10 cellular contexts compared by ENCODE assay signal in genomic region chr15:89362203-89363101, GRCh38. TPM values are rescaled to one million over a fixed set of nuclear protein-coding genes. Genes with fewer than 3 reads are reported as not detected.
DNase-seq lines count a peak whose midpoint lies in the region; ATAC-seq and TF ChIP-seq lines count a peak whose summit lies in the region.
"Had no signal": no experiment of that assay in that cellular context is flagged by ENCODE, and none has a peak within 500 bp of the region (broad histone marks: within the 10 kb centered on the region; RNA-seq: fewer than 3 reads in every experiment).

No MANE protein-coding gene starts in this region.

- WGBS in gastroesophageal sphincter (ENCODE audit: low coverage in 1 of 2), 2 donors: 0% methylated on average over 1 of the region's 73 CpGs; no CpG with 5 or more reads in 1 of the 2 donors

- peaks cover 85% of the 10 kb centered on the region for H3K27me3 Mint-ChIP-seq in activated naive CD4-positive, alpha-beta T cell treated with anti-CD3 and anti-CD28 coated beads for 36 hours (ENCODE audit: low read depth)

- H2AFZ ChIP-seq in PC-9: no peak overlapping the region

- H3K27me3 ChIP-seq in PC-9 (ENCODE audit: insufficient read depth, low read depth) (peaks cover 79% of the 10 kb centered on the region), gastroesophageal sphincter (peaks cover 99% of the 10 kb centered on the region)

- H3K9me2 ChIP-seq in PC-9 (ENCODE audit: insufficient read depth): no peaks in the 10 kb centered on the region

- H3K79me2 ChIP-seq in PC-9 (ENCODE audit: low read depth): no peaks in the 10 kb centered on the region

- H3K4me1 ChIP-seq in PC-9 (replicated peaks; ENCODE audit: insufficient read depth) (no peaks in the 10 kb centered on the region), gastroesophageal sphincter (peaks cover 0 to 40% (median 18%) of the 10 kb centered on the region in 3 donors)

- CTCF ChIA-PET in activated naive CD4-positive, alpha-beta T cell treated with anti-CD3 and anti-CD28 coated beads for 36 hours (lab: Charles Lee): interaction anchor here (2.1 kb wide), 1 partner anchor 53 kb away, joined by 7 read pairs; no protein-coding TSS in a partner anchor
- CTCF ChIA-PET in PC-9 (lab: Charles Lee): no interaction called here

- H3K36me3 Mint-ChIP-seq in activated naive CD4-positive, alpha-beta T cell treated with anti-CD3 and anti-CD28 coated beads for 36 hours (ENCODE audit: low read depth): no peaks in the 10 kb centered on the region

- POLR2A ChIA-PET in PC-9 (lab: Charles Lee; ENCODE audit: unreplicated experiment): interaction anchor here (0.7 kb wide), 1 partner anchor 328 kb away, joined by 11 read pairs; the partner anchor contains the start of genes PEX11A and WDR93

- H3K27ac Mint-ChIP-seq in activated naive CD4-positive, alpha-beta T cell treated with anti-CD3 and anti-CD28 coated beads for 36 hours: no peak overlapping the region

- no peaks in the 10 kb centered on the region for H3K9me3 Mint-ChIP-seq in activated naive CD4-positive, alpha-beta T cell treated with anti-CD3 and anti-CD28 coated beads for 36 hours

- H3K27ac ChIP-seq in cingulate gyrus (ENCODE audit: low read depth, low read length): peak overlapping the region; percentile 75
- H3K27ac ChIP-seq in substantia nigra (ENCODE audit: low read depth, low read length, poor library complexity, severe bottlenecking): peak overlapping the region; percentile 32
- H3K27ac ChIP-seq in PC-9: no peak overlapping the region
- H3K27ac ChIP-seq in gastroesophageal sphincter: no peak overlapping the region
- H3K27ac ChIP-seq: BLaER1 treated with 17β-estradiol and CSF1 and Interleukin-3, amounts not matched to agents 10 nM and 100 nM; colonic mucosa had no signal

- no peak overlapping the region for H3K4me3 ChIP-seq in PC-9
- H3K4me3 ChIP-seq in gastroesophageal sphincter: peak overlapping the region in 1 of 2 donors; percentile 12
- H3K4me3 ChIP-seq: BLaER1 treated with 17β-estradiol and CSF1 and Interleukin-3, amounts not matched to agents 10 nM and 100 nM; colonic mucosa had no signal

- no peaks in the 10 kb centered on the region for H4K20me1 ChIP-seq in PC-9 (ENCODE audit: insufficient read depth)

- peaks cover 23% of the 10 kb centered on the region for H3K4me1 Mint-ChIP-seq in activated naive CD4-positive, alpha-beta T cell treated with anti-CD3 and anti-CD28 coated beads for 36 hours (ENCODE audit: low read depth)

- TF ChIP-seq EP300 in gastroesophageal sphincter (IDR thresholded peaks at IDR 0.05): no peak

- no peaks in the 10 kb centered on the region for H3K9me3 ChIP-seq in PC-9 (ENCODE audit: insufficient read depth, low read depth)
- H3K9me3 ChIP-seq in gastroesophageal sphincter: no peaks in the 10 kb centered on the region
- H3K9me3 ChIP-seq: colonic mucosa had no signal

- no peak for TF ChIP-seq CTCF in PC-9 (conservative IDR thresholded peaks at IDR 0.05)
- TF ChIP-seq CTCF in gastroesophageal sphincter (IDR thresholded peaks at IDR 0.05): no peak

- BruUV-seq in PC-9 (replicated peaks; lab: Mats Ljungman, UMichigan): no TSS peak

- H3K36me3 ChIP-seq in PC-9 (ENCODE audit: low read depth) (no peaks in the 10 kb centered on the region), gastroesophageal sphincter (no peaks in the 10 kb centered on the region)
- H3K36me3 ChIP-seq: BLaER1 treated with 17β-estradiol and CSF1 and Interleukin-3, amounts not matched to agents 10 nM and 100 nM; colonic mucosa had no signal

- TF ChIP-seq POLR2A in gastroesophageal sphincter (IDR thresholded peaks at IDR 0.05): no peak

- no peak overlapping the region for H3K4me2 ChIP-seq in PC-9

- intact Hi-C loops in activated naive CD4-positive, alpha-beta T cell treated with anti-CD3 and anti-CD28 coated beads for 36 hours (cut with micrococcal nuclease): no loop called here
- intact Hi-C loops in PC-9 (cut with micrococcal nuclease; ENCODE audit: unreplicated experiment): no loop called here

- H3K4me3 Mint-ChIP-seq in activated naive CD4-positive, alpha-beta T cell treated with anti-CD3 and anti-CD28 coated beads for 36 hours: no peak overlapping the region

- no peaks in the 10 kb centered on the region for H3F3A ChIP-seq in PC-9 (ENCODE audit: insufficient read depth, low read depth)

- no peak for ATAC-seq in stimulated activated naive CD8-positive, alpha-beta T cell treated with anti-CD3 and anti-CD28 coated beads, Interleukin-15, Interleukin-2, amounts not matched to agents 100 U/mL and 50 U/mL, for 24 hours
- no peak for ATAC-seq in gastroesophageal sphincter

- peak; percentile 24 for DNase-seq in activated naive CD4-positive, alpha-beta T cell treated with Interleukin-2 at 50 U/mL for 16 hours
- DNase-seq in activated naive CD4-positive, alpha-beta T cell treated with anti-CD3 and anti-CD28 coated beads for 36 hours: no peak
- DNase-seq in NCI-H524 (lab: John Stamatoyannopoulos, UW) (peak; percentile 80 to 82), substantia nigra (lab: John Stamatoyannopoulos, UW) (peak in 40 of 49 donors; percentile 28 to 91 (median 60)), PC-9 (no peak)
- no peak for DNase-seq in stimulated activated naive CD8-positive, alpha-beta T cell treated with anti-CD3 and anti-CD28 coated beads, Interleukin-15, Interleukin-2, amounts not matched to agents 100 U/mL and 50 U/mL, for 24 hours

RNA-seq across cellular contexts. Expression of gene POLG, which starts 27.8 kb away (rescaled TPM):
- 10 to 100 TPM; 93.0 to 96.5 TPM for total RNA-seq in activated naive CD4-positive, alpha-beta T cell treated with anti-CD3 and anti-CD28 coated beads for 36 hours
- total RNA-seq in PC-9 (2021) (43.6 and 63.9 TPM in 2 replicates), gastroesophageal sphincter (10 to 100 TPM; 40.5 to 57.3 (median 49.2) TPM)

Comparison
In these comparisons a context has a peak if more than half of its experiments do, and no peak if none do; other contexts are left out.
1. DNase-seq: peak in activated naive CD4-positive, alpha-beta T cell treated with Interleukin-2 at 50 U/mL for 16 hours (single experiment), NCI-H524 (2 of 2) and substantia nigra (40 of 49); none in activated naive CD4-positive, alpha-beta T cell treated with anti-CD3 and anti-CD28 coated beads for 36 hours (single experiment), stimulated activated naive CD8-positive, alpha-beta T cell treated with anti-CD3 and anti-CD28 coated beads, Interleukin-15, Interleukin-2, amounts not matched to agents 100 U/mL and 50 U/mL, for 24 hours (single experiment) and PC-9 (0 of 2).
2. H3K27ac ChIP-seq: peak in cingulate gyrus (single experiment) and substantia nigra (single experiment); none in PC-9 (single experiment) and gastroesophageal sphincter (0 of 4).